ENCODE assay signal across 29 cellular contexts in the genomic region with DNA sequence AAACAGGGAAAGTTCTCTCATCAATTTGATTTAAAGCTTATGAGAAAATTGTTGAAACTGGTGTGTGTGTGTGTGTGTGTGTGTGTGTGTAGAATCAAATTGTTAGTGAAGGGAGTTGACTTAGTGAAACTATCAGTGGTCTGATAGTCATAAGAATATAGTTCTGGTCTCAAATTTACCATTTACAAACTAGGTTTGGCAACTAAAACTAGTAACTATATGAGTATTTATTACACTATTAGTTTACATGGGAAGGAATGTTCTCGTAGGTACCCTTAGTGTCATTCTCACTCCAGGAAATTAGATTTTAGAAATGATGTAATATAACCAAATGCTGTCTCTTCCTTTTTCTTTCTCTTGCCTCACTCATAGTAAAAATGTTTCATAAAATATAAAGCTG. TPM values are rescaled to one million over a fixed set of nuclear protein-coding genes. Genes with fewer than 3 reads are reported as not detected.
"Had no signal": no experiment of that assay in that cellular context is flagged by ENCODE, and none has a peak within 500 bp of the region (broad histone marks: within the 10 kb centered on the region; RNA-seq: fewer than 3 reads in every experiment).

No MANE protein-coding gene starts in this region.

- DNase-seq: activated CD4-positive, alpha-beta T cell treated with anti-CD3 and anti-CD28 coated beads, Interleukin-2, amount 10 ng/mL, durations not matched to agents 24 days and 14 days; activated CD4-positive, alpha-beta T cell treated with anti-CD3 and anti-CD28 coated beads, Interleukin-2, amount 50 U/mL, for 48 hours; activated CD8-positive, alpha-beta T cell treated with anti-CD3 and anti-CD28 coated beads, Interleukin-2, amount 10 ng/mL, durations not matched to agents 7 days and 5 days; activated gamma-delta T cell; activated naive CD4-positive, alpha-beta T cell treated with Interleukin-2 at 50 U/mL for 16 hours; activated T-cell treated with anti-CD3 and anti-CD28 coated beads, Interleukin-2, amount 50 U/mL, for 24 hours; adrenal gland; body of pancreas; NCI-H1092 treated with DMSO at 0.1 percent for 48 hours; NCI-H1417; NCI-H187 treated with DMSO at 0.1 percent for 48 hours; NCI-H2081 treated with DMSO at 0.1 percent for 48 hours; NCI-H345; NCI-H526; NCI-H748 treated with DMSO at 0.1 percent for 48 hours; NK-92 treated with Interleukin-12 subunit alpha and Interleukin-12 subunit beta, amount 100 ng/mL, for 24 hours; PC-3; Peyer's patch; RPMI8226; SHP77 treated with DMSO at 0.1 percent for 48 hours had no signal

- H3K4me3 Mint-ChIP-seq: activated CD4-positive, alpha-beta T cell treated with anti-CD3 and anti-CD28 coated beads, Interleukin-2, amount 10 ng/mL, durations not matched to agents 24 days and 14 days; activated CD8-positive, alpha-beta T cell treated with anti-CD3 and anti-CD28 coated beads, Interleukin-2, amount 10 ng/mL, durations not matched to agents 7 days and 5 days; activated naive CD4-positive, alpha-beta T cell treated with anti-CD3 and anti-CD28 coated beads, Interleukin-2, amount 50 U/mL, for 24 hours; activated T-cell treated with anti-CD3 and anti-CD28 coated beads, Interleukin-2, amount 50 U/mL, for 24 hours; T-helper 1 cell treated with Interleukin-12 subunit alpha and Interleukin-12 subunit beta and Interleukin-4 antibody, amounts not matched to agents 30 μg/mL and 1 μg/mL, for 36 hours; T-helper 2 cell treated with Interferon-gamma antibody and Interleukin-4, amounts not matched to agents 5 μg/mL and 100 μg/mL, for 36 hours had no signal

- H3K9me3 Mint-ChIP-seq: activated CD4-positive, alpha-beta T cell treated with anti-CD3 and anti-CD28 coated beads, Interleukin-2, amount 10 ng/mL, durations not matched to agents 24 days and 14 days; activated naive CD4-positive, alpha-beta T cell treated with anti-CD3 and anti-CD28 coated beads, Interleukin-2, amount 50 U/mL, for 24 hours; activated T-cell treated with anti-CD3 and anti-CD28 coated beads, Interleukin-2, amount 50 U/mL, for 24 hours; activated T-helper 2 cell treated with anti-CD3 and anti-CD28 coated beads, Interferon-gamma antibody, Interleukin-2, Interleukin-4, amounts not matched to agents 10 μg/mL and 5 μg/mL and 100 μg/mL, durations not matched to agents 14 hours and 24 hours and 36 hours; T-helper 1 cell treated with Interleukin-12 subunit alpha and Interleukin-12 subunit beta and Interleukin-4 antibody, amounts not matched to agents 30 μg/mL and 1 μg/mL, for 36 hours; T-helper 2 cell treated with Interferon-gamma antibody and Interleukin-4, amounts not matched to agents 5 μg/mL and 100 μg/mL, for 36 hours had no signal

- H3K27me3 Mint-ChIP-seq: activated naive CD4-positive, alpha-beta T cell treated with anti-CD3 and anti-CD28 coated beads, Interleukin-2, amount 50 U/mL, for 24 hours; activated T-cell treated with anti-CD3 and anti-CD28 coated beads, Interleukin-2, amount 50 U/mL, for 24 hours had no signal

- H3K27ac Mint-ChIP-seq: activated CD4-positive, alpha-beta T cell treated with anti-CD3 and anti-CD28 coated beads, Interleukin-2, amount 10 ng/mL, durations not matched to agents 24 days and 14 days; activated CD8-positive, alpha-beta T cell treated with anti-CD3 and anti-CD28 coated beads, Interleukin-2, amount 10 ng/mL, durations not matched to agents 7 days and 5 days; activated naive CD4-positive, alpha-beta T cell treated with anti-CD3 and anti-CD28 coated beads, Interleukin-2, amount 50 U/mL, for 24 hours; activated T-cell treated with anti-CD3 and anti-CD28 coated beads, Interleukin-2, amount 50 U/mL, for 24 hours; activated T-helper 2 cell treated with anti-CD3 and anti-CD28 coated beads, Interferon-gamma antibody, Interleukin-2, Interleukin-4, amounts not matched to agents 10 μg/mL and 5 μg/mL and 100 μg/mL, durations not matched to agents 14 hours and 24 hours and 36 hours; T-helper 1 cell treated with Interleukin-12 subunit alpha and Interleukin-12 subunit beta and Interleukin-4 antibody, amounts not matched to agents 30 μg/mL and 1 μg/mL, for 36 hours; T-helper 2 cell treated with Interferon-gamma antibody and Interleukin-4, amounts not matched to agents 5 μg/mL and 100 μg/mL, for 36 hours had no signal

- ATAC-seq: activated CD8-positive, alpha-beta T cell treated with anti-CD3 and anti-CD28 coated beads, Interleukin-2, amount 10 ng/mL, durations not matched to agents 7 days and 5 days; body of pancreas; PC-3 had no signal

RNA-seq across cellular contexts. Expression of a gene that starts 11.9 kb away (rescaled TPM):
- total RNA-seq: activated CD4-positive, alpha-beta T cell treated with anti-CD3 and anti-CD28 coated beads, Interleukin-2, amount 10 ng/mL, durations not matched to agents 24 days and 14 days; activated CD8-positive, alpha-beta T cell treated with anti-CD3 and anti-CD28 coated beads, Interleukin-2, amount 10 ng/mL, durations not matched to agents 7 days and 5 days; activated T-helper 2 cell treated with anti-CD3 and anti-CD28 coated beads, Interferon-gamma antibody, Interleukin-2, Interleukin-4, amounts not matched to agents 10 μg/mL and 5 μg/mL and 100 μg/mL, durations not matched to agents 14 hours and 24 hours and 36 hours; astrocyte; cardiac septum; M059J; NCI-H460; PC-3; SK-MEL-5 had no signal
